ENCODE assay signal across 9 cellular contexts in the genomic region with DNA sequence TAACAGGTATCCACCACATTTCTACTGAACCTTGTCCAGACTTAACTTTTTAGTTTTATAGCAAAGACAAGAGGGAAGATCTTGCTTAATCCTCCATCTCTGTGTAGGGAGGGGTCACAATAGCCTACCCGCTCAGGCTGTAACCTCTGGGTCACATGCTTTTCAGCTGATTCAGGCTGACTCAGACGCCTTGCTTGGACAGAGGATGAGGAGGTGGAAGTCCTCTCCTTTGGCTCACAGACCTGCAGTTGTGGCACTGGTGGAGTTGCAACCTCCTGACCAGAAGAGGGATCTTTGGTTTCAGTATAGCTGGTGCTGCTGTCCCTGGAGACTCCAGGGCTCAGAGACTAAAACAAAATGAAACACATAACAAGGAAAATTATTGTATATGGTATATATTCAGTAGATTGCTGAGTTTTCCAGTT. TPM values are rescaled to one million over a fixed set of nuclear protein-coding genes. Genes with fewer than 3 reads are reported as not detected.
A peak's percentile ranks its signal among the peaks of the same experiment; 100 is the strongest.
DNase-seq lines count a peak whose midpoint lies in the region; ATAC-seq and TF ChIP-seq lines count a peak whose summit lies in the region.
"Had no signal": no experiment of that assay in that cellular context is flagged by ENCODE, and none has a peak within 500 bp of the region (broad histone marks: within the 10 kb centered on the region; RNA-seq: fewer than 3 reads in every experiment).

No MANE protein-coding gene starts in this region.

- intact Hi-C loops in sciatic nerve (cut with DNase I), result no loop called here

- H3K27ac ChIP-seq in cardiac muscle cell, result peak overlapping the region; percentile 7
- H3K27ac ChIP-seq: ovary had no signal

- in situ Hi-C loops in GM13977 (cut with MboI; ENCODE audit: low pct_unique_long_range_greater_than_20kb, low sequenced_read_pairs, unreplicated experiment), result no loop called here

- no peak overlapping the region for H3K4me3 ChIP-seq in cardiac muscle cell
- H3K4me3 ChIP-seq: ovary had no signal

- H3K4me1 ChIP-seq in cardiac muscle cell (ENCODE audit: low read depth), result no peaks in the 10 kb centered on the region

- H3K9me3 ChIP-seq in cardiac muscle cell (ENCODE audit: low read depth), result no peaks in the 10 kb centered on the region
- H3K9me3 ChIP-seq: ovary had no signal

- DNase-seq in Daoy (ENCODE audit: low read depth) (peak; percentile 80), SW480 (ENCODE audit: low spot score) (peak; percentile 56), cardiac muscle cell (ENCODE audit: low read depth in 1 of 2, low spot score in 1 of 2) (peak in 1 of 2 donors; percentile 93), sciatic nerve (ENCODE audit: low spot score) (peak; percentile 82), GM13977 (ENCODE audit: low spot score) (no peak), NOMO-1 treated with DMSO at 0.1 percent for 48 hours (lab: John Stamatoyannopoulos, UW; ENCODE audit: unreplicated experiment) (no peak), amniotic stem cell (lab: John Stamatoyannopoulos, UW) (no peak), DMS53 (lab: John Stamatoyannopoulos, UW) (no peak)

- peak; percentile 97 for ATAC-seq in sciatic nerve

- peaks cover 75% of the 10 kb centered on the region for H3K36me3 ChIP-seq in cardiac muscle cell
- H3K36me3 ChIP-seq: ovary had no signal

- no peaks in the 10 kb centered on the region for H3K27me3 ChIP-seq in cardiac muscle cell
- H3K27me3 ChIP-seq: ovary had no signal

- TF ChIP-seq CTCF in cardiac muscle cell (IDR thresholded peaks at IDR 0.05; ENCODE audit: low read depth, low read length) (no peak), GM13977 (IDR thresholded peaks at IDR 0.05; ENCODE audit: extremely low read depth, insufficient read depth, missing control alignments) (no peak)

RNA-seq across cellular contexts. Expression of gene ACIN1, which starts 16.2 kb away (rescaled TPM):
- total RNA-seq in Daoy (2014; rRNA removed; shearing (Covaris generic)), result 62.3 and 79.3 TPM in 2 replicates
- total RNA-seq in cardiac muscle cell, result 95.1 and 151 TPM in 2 replicates
- 41.0 and 45.5 TPM in 2 replicates for polyA plus RNA-seq in cardiac muscle cell
- total RNA-seq in sciatic nerve, result 166 TPM

RNA-seq across cellular contexts. Expression of gene C14orf119, which starts 16.6 kb away (rescaled TPM):
- 66.5 and 80.1 TPM in 2 replicates for total RNA-seq in Daoy (2014; rRNA removed; shearing (Covaris generic))
- total RNA-seq in cardiac muscle cell, result 22.2 and 57.0 TPM in 2 replicates
- 105 and 120 TPM in 2 replicates for polyA plus RNA-seq in cardiac muscle cell
- 32.2 TPM for total RNA-seq in sciatic nerve

RNA-seq across cellular contexts. Expression of gene CDH24, which starts 21.4 kb away (rescaled TPM):
- total RNA-seq in Daoy (2014; rRNA removed; shearing (Covaris generic)), result 4.2 and 5.5 TPM in 2 replicates
- total RNA-seq in cardiac muscle cell (8.6 and 8.9 TPM in 2 replicates), sciatic nerve (6.5 TPM)
- polyA plus RNA-seq in cardiac muscle cell, result 4.4 and 13.4 TPM in 2 replicates

RNA-seq across cellular contexts. Expression of gene CIROP, which starts 26.1 kb away (rescaled TPM):
- not detected in 2 replicates for total RNA-seq in Daoy (2014; rRNA removed; shearing (Covaris generic))
- total RNA-seq in cardiac muscle cell (0.15 TPM in 1 of 2 replicates, not detected in the other), sciatic nerve (not detected)
- polyA plus RNA-seq in cardiac muscle cell, result not detected in 2 replicates
- total RNA-seq: ovary had no signal
- polyA plus RNA-seq: ovary had no signal

RNA-seq across cellular contexts. Expression of gene PSMB11, which starts 36.7 kb away (rescaled TPM):
- not detected in 2 replicates for total RNA-seq in Daoy (2014; rRNA removed; shearing (Covaris generic))
- 0.12 TPM in 1 of 2 replicates, not detected in the other for total RNA-seq in cardiac muscle cell
- not detected in 2 replicates for polyA plus RNA-seq in cardiac muscle cell
- total RNA-seq in sciatic nerve, result not detected
- total RNA-seq: ovary had no signal
- polyA plus RNA-seq: ovary had no signal

Comparison
In these comparisons a context has a peak if more than half of its experiments do, and no peak if none do; other contexts are left out.
1. DNase-seq: peak in Daoy (single experiment), SW480 (single experiment) and sciatic nerve (single experiment); none in GM13977 (single experiment), NOMO-1 treated with DMSO at 0.1 percent for 48 hours (single experiment), amniotic stem cell (single experiment) and DMS53 (single experiment).